ENCODE assay signal across 23 cellular contexts in genomic region chr1:215603319-215603718, GRCh38. TPM values are rescaled to one million over a fixed set of nuclear protein-coding genes. Genes with fewer than 3 reads are reported as not detected.
DNase-seq lines count a peak whose midpoint lies in the region; ATAC-seq and TF ChIP-seq lines count a peak whose summit lies in the region.
"Had no signal": no experiment of that assay in that cellular context is flagged by ENCODE, and none has a peak within 500 bp of the region (broad histone marks: within the 10 kb centered on the region; RNA-seq: fewer than 3 reads in every experiment).

No MANE protein-coding gene starts in this region.

- TF ChIP-seq CTCF in HEK293 (tag by site-specific recombination; IDR thresholded peaks at IDR 0.05) (no peak), fibroblast of villous mesenchyme (IDR thresholded peaks at IDR 0.05; ENCODE audit: insufficient read depth, low read depth, low read length) (no peak), smooth muscle cell (IDR thresholded peaks at IDR 0.05; ENCODE audit: borderline replicate concordance, insufficient read depth, poor library complexity, severe bottlenecking) (no peak), stomach (IDR thresholded peaks at IDR 0.05) (no peak)

- peaks cover 12% of the 10 kb centered on the region for H3K4me1 ChIP-seq in HEK293 (ENCODE audit: control insufficient read depth, insufficient read depth, low read length)
- H3K4me1 ChIP-seq in smooth muscle cell (ENCODE audit: low read depth) = peaks cover 32% of the 10 kb centered on the region
- H3K4me1 ChIP-seq in stomach = peaks cover 5 to 60% (median 29%) of the 10 kb centered on the region in 4 donors

- no peak overlapping the region for H2AFZ ChIP-seq in smooth muscle cell (ENCODE audit: low read depth)

- H3K4me3 ChIP-seq in HEK293 (ENCODE audit: low read depth, low read length) = no peak overlapping the region
- H3K4me3 ChIP-seq in SK-N-MC = no peak overlapping the region
- H3K4me3 ChIP-seq in fibroblast of villous mesenchyme (ENCODE audit: low read depth, low read length) = no peak overlapping the region
- H3K4me3 ChIP-seq in smooth muscle cell = no peak overlapping the region
- no peak overlapping the region for H3K4me3 ChIP-seq in stomach

- TF ChIP-seq EP300 in stomach (IDR thresholded peaks at IDR 0.05) = no peak

- CTCF ChIA-PET in HEK293 (lab: Yijun Ruan, JAX) = interaction anchor here (0.6 to 0.9 kb wide), 3 partner anchors 11 to 75 kb away, joined by 3 read pairs; no protein-coding TSS in a partner anchor

- H3K9ac ChIP-seq in SK-N-MC (ENCODE audit: insufficient read length) (peak overlapping the region; percentile 14), smooth muscle cell (ENCODE audit: low read depth) (peak overlapping the region; percentile 7)

- no peak for ATAC-seq in Right ventricle myocardium superior (ENCODE audit: poor library complexity)
- ATAC-seq in HG03442 (IDR thresholded peaks at IDR 0.05; ENCODE audit: unreplicated experiment) = no peak
- ATAC-seq: CD8-positive, alpha-beta T cell; Panc1; SK-N-SH treated with all-trans-retinoic acid at 6 μM for 48 hours had no signal

- POLR2A ChIA-PET in HEK293 (lab: Yijun Ruan, JAX) = interaction anchor here (1.0 kb wide), 1 partner anchor 35 kb away, joined by 3 read pairs; no protein-coding TSS in a partner anchor

- intact Hi-C loops in Right ventricle myocardium superior (cut with DNase I) = no loop called here
- intact Hi-C loops in stomach (cut with DNase I; ENCODE audit: low total_unique reads) = no loop called here

- H3K9me3 ChIP-seq in HEK293 (ENCODE audit: control insufficient read depth, insufficient read depth, low read depth, low read length) (no peaks in the 10 kb centered on the region), SK-N-MC (ENCODE audit: low read depth, low read length) (no peaks in the 10 kb centered on the region), smooth muscle cell (replicated peaks; ENCODE audit: low read depth) (no peaks in the 10 kb centered on the region), stomach (no peaks in the 10 kb centered on the region)

- H3K27me3 ChIP-seq in smooth muscle cell (ENCODE audit: low read depth) = no peaks in the 10 kb centered on the region
- H3K27me3 ChIP-seq in stomach = no peaks in the 10 kb centered on the region

- no peaks in the 10 kb centered on the region for H3K79me2 ChIP-seq in smooth muscle cell (ENCODE audit: low read depth)

- DNase-seq in SK-N-MC (ENCODE audit: low read depth, low spot score) (no peak), fibroblast of villous mesenchyme (ENCODE audit: low read depth) (peak; percentile 19), smooth muscle cell (lab: John Stamatoyannopoulos, UW; ENCODE audit: unreplicated experiment) (no peak), Right ventricle myocardium superior (no peak), HuH-7 (ENCODE audit: low spot score) (no peak), stomach (no peak)
- DNase-seq: CD8-positive, alpha-beta T cell; DMS 273 treated with DMSO at 0.1 percent for 48 hours; DMS79; HCEC 1CT; KG1; MM.1S; NCI-H1694; NCI-H2029 treated with DMSO at 0.1 percent for 48 hours; NCI-H2227 treated with DMSO at 0.1 percent for 48 hours; NCI-H526 treated with DMSO at 0.1 percent for 48 hours; SIG-M5 had no signal

- H3K36me3 ChIP-seq in HEK293 (ENCODE audit: control insufficient read depth in 2 of 2, insufficient read depth in 1 of 2, low read length in 2 of 2) (peaks cover 7 to 17% of the 10 kb centered on the region in 2 experiments; a peak in 2 of 3 replicates), SK-N-MC (ENCODE audit: insufficient read depth, low read length) (peaks cover 17% of the 10 kb centered on the region), smooth muscle cell (ENCODE audit: low read depth) (peaks cover 1% of the 10 kb centered on the region), stomach (peaks cover 0 to 38% (median 20%) of the 10 kb centered on the region in 4 donors)

- H3K27ac ChIP-seq in HEK293 (ENCODE audit: extremely low read depth, low read depth, low read length) = no peak overlapping the region
- H3K27ac ChIP-seq in SK-N-MC = no peak overlapping the region
- peak overlapping the region; percentile 59 for H3K27ac ChIP-seq in smooth muscle cell (ENCODE audit: low read depth)
- H3K27ac ChIP-seq in stomach = no peak overlapping the region
- H3K27ac ChIP-seq: C4-2B, RWPE1 had no signal

- H3F3A ChIP-seq in smooth muscle cell (ENCODE audit: low read depth) = no peaks in the 10 kb centered on the region

- no peaks in the 10 kb centered on the region for H4K20me1 ChIP-seq in smooth muscle cell (ENCODE audit: low read depth)

- H3K4me2 ChIP-seq in smooth muscle cell = peak overlapping the region; percentile 49

- no peak for TF ChIP-seq POLR2A in stomach (IDR thresholded peaks at IDR 0.05)

TF ChIP-seq in HEK293, 187 proteins besides CTCF, POLR2A, EP300 and RAD21:
- no peak for TF ChIP-seq IKZF3 (tag by site-specific recombination; IDR thresholded peaks at IDR 0.05)
- no peak for TF ChIP-seq ZNF600 (tag by site-specific recombination; IDR thresholded peaks at IDR 0.05)
- TF ChIP-seq, protein P1, sequence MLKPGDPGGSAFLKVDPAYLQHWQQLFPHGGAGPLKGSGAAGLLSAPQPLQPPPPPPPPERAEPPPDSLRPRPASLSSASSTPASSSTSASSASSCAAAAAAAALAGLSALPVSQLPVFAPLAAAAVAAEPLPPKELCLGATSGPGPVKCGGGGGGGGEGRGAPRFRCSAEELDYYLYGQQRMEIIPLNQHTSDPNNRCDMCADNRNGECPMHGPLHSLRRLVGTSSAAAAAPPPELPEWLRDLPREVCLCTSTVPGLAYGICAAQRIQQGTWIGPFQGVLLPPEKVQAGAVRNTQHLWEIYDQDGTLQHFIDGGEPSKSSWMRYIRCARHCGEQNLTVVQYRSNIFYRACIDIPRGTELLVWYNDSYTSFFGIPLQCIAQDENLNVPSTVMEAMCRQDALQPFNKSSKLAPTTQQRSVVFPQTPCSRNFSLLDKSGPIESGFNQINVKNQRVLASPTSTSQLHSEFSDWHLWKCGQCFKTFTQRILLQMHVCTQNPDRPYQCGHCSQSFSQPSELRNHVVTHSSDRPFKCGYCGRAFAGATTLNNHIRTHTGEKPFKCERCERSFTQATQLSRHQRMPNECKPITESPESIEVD (tag by site-specific recombination; IDR thresholded peaks at IDR 0.05) = peak; percentile 30; the same call in 1 of the 2 replicates

RNA-seq across cellular contexts. Expression of gene KCTD3, which starts 36.2 kb away (rescaled TPM):
- 38.0 and 60.9 TPM in 2 replicates for total RNA-seq in fibroblast of villous mesenchyme
- 33.3 and 39.9 TPM in 2 replicates for total RNA-seq in smooth muscle cell
- polyA plus RNA-seq in smooth muscle cell = 15.7 and 17.4 TPM in 2 replicates
- 12.4 TPM for total RNA-seq in Right ventricle myocardium superior
- 100 to 1,000 TPM in 2 of 5 donors, 10 to 100 TPM in 3; 19.4 to 156 (median 39.3) TPM for total RNA-seq in stomach
- polyA plus RNA-seq in stomach = 10 to 100 TPM; 31.6 to 34.2 (median 32.6) TPM
